ENCODE assay signal across 19 cellular contexts in the genomic region with DNA sequence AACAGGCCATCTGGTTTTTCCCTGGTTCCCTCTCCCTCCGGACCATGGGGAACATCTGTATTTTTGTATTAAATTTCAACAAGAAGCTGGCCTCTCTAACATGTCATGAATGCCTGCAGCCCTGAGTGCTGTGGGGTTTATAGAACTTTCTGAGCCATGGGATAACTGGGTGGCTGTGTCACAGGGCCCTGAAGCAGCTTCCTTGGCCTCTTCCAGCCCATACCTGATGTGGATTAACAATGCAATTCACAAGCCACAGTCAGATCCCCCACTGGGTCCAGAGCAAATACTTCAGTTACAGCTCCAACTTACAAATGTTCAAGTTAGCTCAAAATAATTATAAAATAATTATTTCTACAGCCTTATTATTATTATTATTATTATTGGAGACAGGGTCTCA.
DNase-seq lines count a peak whose midpoint lies in the region; TF ChIP-seq lines count a peak whose summit lies in the region.
"Had no signal": no experiment of that assay in that cellular context is flagged by ENCODE, and none has a peak within 500 bp of the region (broad histone marks: within the 10 kb centered on the region; RNA-seq: fewer than 3 reads in every experiment).

No MANE protein-coding gene starts in this region.

- no peaks in the 10 kb centered on the region for H3K79me2 ChIP-seq in OCI-LY7 (ENCODE audit: insufficient read depth, low read depth, low read length)

- POLR2A ChIA-PET in OCI-LY7 (lab: Charles Lee): no interaction called here

- H3K27ac Mint-ChIP-seq in endodermal cell (no peak overlapping the region), nephron progenitor cell (no peak overlapping the region)
- H3K27ac Mint-ChIP-seq: CD4-positive, alpha-beta memory T cell; HFFc6 had no signal

- no peaks in the 10 kb centered on the region for H3K36me3 ChIP-seq in endodermal cell (ENCODE audit: control insufficient read depth, insufficient read depth, low read length)
- no peaks in the 10 kb centered on the region for H3K36me3 ChIP-seq in OCI-LY7 (ENCODE audit: insufficient read depth, low read length)
- H3K36me3 ChIP-seq: HAP-1 had no signal

- H3K27ac ChIP-seq in endodermal cell (ENCODE audit: low read depth, low read length) (no peak overlapping the region), OCI-LY7 (ENCODE audit: low read depth, low read length, poor library complexity, severe bottlenecking) (no peak overlapping the region)

- DNase-seq in DMS 273 (lab: John Stamatoyannopoulos, UW; ENCODE audit: unreplicated experiment) (peak; percentile 85), DMS 273 treated with DMSO at 0.1 percent for 48 hours (lab: John Stamatoyannopoulos, UW) (peak; percentile 77), endodermal cell (peak; percentile 63), iPS-NIHi7 (ENCODE audit: extremely low spot score) (peak; percentile 19), OCI-LY7 (ENCODE audit: low spot score) (no peak), NCI-H1092 treated with DMSO at 0.1 percent for 48 hours (lab: John Stamatoyannopoulos, UW) (no peak), nephron progenitor cell (no peak), medulla oblongata (ENCODE audit: extremely low spot score) (no peak)
- DNase-seq: C1 segment of cervical spinal cord; Calu3; CD4-positive, alpha-beta memory T cell; COR-L47; DMS79; EL; GDM1; GOT3; HFFc6 had no signal

- no peaks in the 10 kb centered on the region for H3K9me2 ChIP-seq in OCI-LY7 (ENCODE audit: insufficient read depth, low read length)

- H3K9me3 ChIP-seq in endodermal cell (ENCODE audit: control insufficient read depth, low read length): no peaks in the 10 kb centered on the region
- H3K9me3 ChIP-seq in OCI-LY7 (ENCODE audit: low read length): no peaks in the 10 kb centered on the region
- H3K9me3 ChIP-seq: HAP-1 had no signal

- H3K4me3 ChIP-seq in endodermal cell (ENCODE audit: low read length) (no peak overlapping the region), OCI-LY7 (ENCODE audit: low read depth, low read length, poor library complexity, severe bottlenecking) (no peak overlapping the region)
- H3K4me3 ChIP-seq: GM12878, HAP-1 had no signal

- no peak overlapping the region for H3K9ac ChIP-seq in endodermal cell (ENCODE audit: extremely low read depth, low read length, poor library complexity, severe bottlenecking)

- no peak overlapping the region for H2AFZ ChIP-seq in OCI-LY7 (ENCODE audit: low read length)

- H3K4me3 Mint-ChIP-seq in endodermal cell: no peak overlapping the region
- H3K4me3 Mint-ChIP-seq in nephron progenitor cell: no peak overlapping the region
- H3K4me3 Mint-ChIP-seq: CD4-positive, alpha-beta memory T cell; HFFc6 had no signal

- CTCF ChIA-PET in OCI-LY7 (lab: Charles Lee; ENCODE audit: unreplicated experiment): no interaction called here

- intact Hi-C loops in OCI-LY7 (cut with micrococcal nuclease; ENCODE audit: unreplicated experiment): no loop called here

- H3K4me2 ChIP-seq in OCI-LY7 (ENCODE audit: low read length): no peak overlapping the region

- BruUV-seq in OCI-LY7 (replicated peaks; lab: Mats Ljungman, UMichigan): no TSS peak

- H3K36me3 Mint-ChIP-seq in endodermal cell (ENCODE audit: low read depth) (no peaks in the 10 kb centered on the region), nephron progenitor cell (ENCODE audit: low read depth) (no peaks in the 10 kb centered on the region)
- H3K36me3 Mint-ChIP-seq: CD4-positive, alpha-beta memory T cell had no signal

- H4K20me1 ChIP-seq in OCI-LY7 (ENCODE audit: insufficient read depth, low read length): no peaks in the 10 kb centered on the region

- no peaks in the 10 kb centered on the region for H3K27me3 ChIP-seq in endodermal cell (ENCODE audit: control insufficient read depth, insufficient read depth, low read length, poor library complexity, severe bottlenecking)

- H3K27me3 Mint-ChIP-seq in endodermal cell (ENCODE audit: insufficient read depth) (peaks cover 2% of the 10 kb centered on the region), nephron progenitor cell (ENCODE audit: low read depth, poor library complexity) (peaks cover 13% of the 10 kb centered on the region)
- H3K27me3 Mint-ChIP-seq: CD4-positive, alpha-beta memory T cell had no signal

- H3K9me3 Mint-ChIP-seq in endodermal cell: peaks cover 7% of the 10 kb centered on the region
- H3K9me3 Mint-ChIP-seq in nephron progenitor cell: peaks cover 13% of the 10 kb centered on the region

- peaks cover 13% of the 10 kb centered on the region for H3K4me1 Mint-ChIP-seq in endodermal cell
- no peaks in the 10 kb centered on the region for H3K4me1 Mint-ChIP-seq in nephron progenitor cell
- H3K4me1 Mint-ChIP-seq: CD4-positive, alpha-beta memory T cell had no signal

- no peak for TF ChIP-seq CTCF in endodermal cell (conservative IDR thresholded peaks at IDR 0.05)
- no peak for TF ChIP-seq CTCF in OCI-LY7 (conservative IDR thresholded peaks at IDR 0.05; ENCODE audit: low read length)
- no peak for TF ChIP-seq CTCF in nephron progenitor cell (IDR thresholded peaks at IDR 0.05)

- WGBS in endodermal cell (ENCODE audit: insufficient coverage in 1 of 2, insufficient read length in 1 of 2), 2 experiments: 90% methylated on average over 1 of the region's 1 CpG; no CpG with 5 or more reads in 1 of the 2 experiments

- H3K4me1 ChIP-seq in endodermal cell (ENCODE audit: control insufficient read depth, insufficient read depth, low read length): peaks cover 9% of the 10 kb centered on the region
- H3K4me1 ChIP-seq in OCI-LY7 (ENCODE audit: insufficient read depth, low read length, poor library complexity, severe bottlenecking): no peaks in the 10 kb centered on the region
- H3K4me1 ChIP-seq: HAP-1 had no signal

Comparison
In these comparisons a context has a peak if more than half of its experiments do, and no peak if none do; other contexts are left out.
1. DNase-seq: peak in DMS 273 (single experiment), DMS 273 treated with DMSO at 0.1 percent for 48 hours (single experiment), endodermal cell (single experiment) and iPS-NIHi7 (single experiment); none in OCI-LY7 (single experiment), NCI-H1092 treated with DMSO at 0.1 percent for 48 hours (single experiment), nephron progenitor cell (single experiment) and medulla oblongata (single experiment).